In genomic region chrX:130330706-130331105, GRCh38 we compare ENCODE assay signal across 8 cellular contexts. TPM values are rescaled to one million over a fixed set of nuclear protein-coding genes. Genes with fewer than 3 reads are reported as not detected.
DNase-seq lines count a peak whose midpoint lies in the region; ATAC-seq and TF ChIP-seq lines count a peak whose summit lies in the region.

No MANE protein-coding gene starts in this region.

- 0 out of 2 replicates have a peak, but pooled peaks cover 8% of the 10 kb centered on the region for H3F3A ChIP-seq in PC-9 (ENCODE audit: insufficient read depth, low read depth)

- H3K27ac ChIP-seq in PC-9, result no peak overlapping the region
- no peak overlapping the region for H3K27ac ChIP-seq in hepatocyte

- no peaks in the 10 kb centered on the region for H3K9me2 ChIP-seq in PC-9 (ENCODE audit: insufficient read depth)
- H3K9me2 ChIP-seq in hepatocyte (replicated peaks; ENCODE audit: insufficient read depth), result no peaks in the 10 kb centered on the region

- no peak overlapping the region for H3K27ac Mint-ChIP-seq in activated naive CD8-positive, alpha-beta T cell treated with anti-CD3 and anti-CD28 coated beads, Interleukin-2, amount 50 U/mL, for 24 hours

- no peak overlapping the region for H3K4me3 Mint-ChIP-seq in activated naive CD8-positive, alpha-beta T cell treated with anti-CD3 and anti-CD28 coated beads, Interleukin-2, amount 50 U/mL, for 24 hours

- H3K4me1 ChIP-seq in PC-9 (replicated peaks; ENCODE audit: insufficient read depth) (peaks cover 14% of the 10 kb centered on the region), hepatocyte (ENCODE audit: insufficient read depth) (no peaks in the 10 kb centered on the region)

- H3K4me1 Mint-ChIP-seq in activated naive CD8-positive, alpha-beta T cell treated with anti-CD3 and anti-CD28 coated beads, Interleukin-2, amount 50 U/mL, for 24 hours, result no peaks in the 10 kb centered on the region

- H3K27me3 Mint-ChIP-seq in activated naive CD8-positive, alpha-beta T cell treated with anti-CD3 and anti-CD28 coated beads, Interleukin-2, amount 50 U/mL, for 24 hours, result peaks cover 7% of the 10 kb centered on the region

- no peaks in the 10 kb centered on the region for H3K9me3 Mint-ChIP-seq in activated naive CD8-positive, alpha-beta T cell treated with anti-CD3 and anti-CD28 coated beads, Interleukin-2, amount 50 U/mL, for 24 hours

- peak overlapping the region; percentile 76 for H3K4me2 ChIP-seq in PC-9
- H3K4me2 ChIP-seq in hepatocyte, result peak overlapping the region; percentile 54

- DNase-seq in DMS114 treated with DMSO at 0.1 percent for 48 hours (lab: John Stamatoyannopoulos, UW; ENCODE audit: unreplicated experiment), result peak; percentile 8
- DNase-seq in KG1 (lab: John Stamatoyannopoulos, UW), result peak; percentile 7
- peak; percentile 43 to 48 for DNase-seq in PC-9
- peak; percentile 21 for DNase-seq in activated naive CD8-positive, alpha-beta T cell treated with anti-CD3 and anti-CD28 coated beads, Interleukin-2, amount 50 U/mL, for 24 hours
- peak; percentile 60 for DNase-seq in hepatocyte (ENCODE audit: low spot score)
- DNase-seq in stimulated activated CD4-positive, alpha-beta T cell treated with anti-CD3 and anti-CD28 coated beads, Interleukin-15, amount 100 ng/mL, for 24 hours, result peak; percentile 47

- ATAC-seq in GM19467 (IDR thresholded peaks at IDR 0.05; ENCODE audit: unreplicated experiment) (peak; percentile 80), HG03025 (IDR thresholded peaks at IDR 0.05; ENCODE audit: low FRiP score, unreplicated experiment) (no peak)
- peak; percentile 77 for ATAC-seq in activated naive CD8-positive, alpha-beta T cell treated with anti-CD3 and anti-CD28 coated beads, Interleukin-2, amount 50 U/mL, for 24 hours

- H3K36me3 Mint-ChIP-seq in activated naive CD8-positive, alpha-beta T cell treated with anti-CD3 and anti-CD28 coated beads, Interleukin-2, amount 50 U/mL, for 24 hours (ENCODE audit: low read depth), result no peaks in the 10 kb centered on the region

- H3K27me3 ChIP-seq in PC-9 (ENCODE audit: insufficient read depth, low read depth), result no peaks in the 10 kb centered on the region
- no peaks in the 10 kb centered on the region for H3K27me3 ChIP-seq in hepatocyte

- H3K9me3 ChIP-seq in PC-9 (ENCODE audit: insufficient read depth, low read depth), result no peaks in the 10 kb centered on the region
- H3K9me3 ChIP-seq in hepatocyte (ENCODE audit: low read depth), result no peaks in the 10 kb centered on the region

- H3K79me2 ChIP-seq in PC-9 (ENCODE audit: low read depth) (no peaks in the 10 kb centered on the region), hepatocyte (no peaks in the 10 kb centered on the region)

- 38% methylated on average over 10 of the region's 10 CpGs for WGBS in hepatocyte (ENCODE audit: low lambda C conversion rate, missing lambda C conversion rate)

- POLR2A ChIA-PET in PC-9 (lab: Charles Lee; ENCODE audit: unreplicated experiment), result interaction anchor here (0.6 to 0.7 kb wide), 2 partner anchors 417 to 581 kb away, joined by 3 to 6 read pairs; no protein-coding TSS in a partner anchor

- BruUV-seq in PC-9 (replicated peaks; lab: Mats Ljungman, UMichigan), result no TSS peak

- TF ChIP-seq CTCF in PC-9 (conservative IDR thresholded peaks at IDR 0.05), result peak; percentile 77
- TF ChIP-seq CTCF in hepatocyte (IDR thresholded peaks at IDR 0.05; ENCODE audit: poor library complexity), result peak; percentile 53

- 0 out of 2 replicates have a peak overlapping the region, but pooled peaks have one; percentile 62 for H2AFZ ChIP-seq in PC-9
- no peak overlapping the region for H2AFZ ChIP-seq in hepatocyte

- H4K20me1 ChIP-seq in PC-9 (ENCODE audit: insufficient read depth), result no peaks in the 10 kb centered on the region
- no peaks in the 10 kb centered on the region for H4K20me1 ChIP-seq in hepatocyte (ENCODE audit: insufficient read depth, poor library complexity, severe bottlenecking)

- H3K36me3 ChIP-seq in PC-9 (ENCODE audit: low read depth) (no peaks in the 10 kb centered on the region), hepatocyte (replicated peaks; ENCODE audit: insufficient read depth, low read depth) (no peaks in the 10 kb centered on the region)

- intact Hi-C loops in PC-9 (cut with micrococcal nuclease; ENCODE audit: unreplicated experiment), result loop anchor here (1.0 to 2.0 kb wide), 2 partner anchors 209 to 586 kb away; no protein-coding TSS in a partner anchor

- H3K4me3 ChIP-seq in PC-9 (peak overlapping the region; percentile 36; the same call in 1 of the 2 replicates), hepatocyte (no peak overlapping the region)

- CTCF ChIA-PET in PC-9 (lab: Charles Lee), result interaction anchor here (1.6 kb wide), 1 partner anchor 586 kb away, joined by 4 read pairs; no protein-coding TSS in a partner anchor

RNA-seq across cellular contexts. Expression of gene SLC25A14, which starts 9.0 kb away (rescaled TPM):
- total RNA-seq in PC-9 (2021) (28.2 and 30.4 TPM in 2 replicates), hepatocyte (12.0 and 16.0 TPM in 2 replicates)
- 18.9 and 25.9 TPM in 2 replicates for polyA plus RNA-seq in hepatocyte

RNA-seq across cellular contexts. Expression of gene GPR119, which starts 54.8 kb away (rescaled TPM):
- not detected in 2 replicates for total RNA-seq in PC-9 (2021)
- total RNA-seq in hepatocyte, result 1.4 TPM in 1 of 2 replicates, not detected in the other
- polyA plus RNA-seq in hepatocyte, result 0.39 and 0.51 TPM in 2 replicates

Comparison
In these comparisons a context has a peak if more than half of its experiments do, and no peak if none do; other contexts are left out.
1. DNase-seq: peak in every context shown above with its lines; median percentile 60 in hepatocyte; 47 in stimulated activated CD4-positive, alpha-beta T cell treated with anti-CD3 and anti-CD28 coated beads, Interleukin-15, amount 100 ng/mL, for 24 hours; 46 in PC-9; 21 in activated naive CD8-positive, alpha-beta T cell treated with anti-CD3 and anti-CD28 coated beads, Interleukin-2, amount 50 U/mL, for 24 hours; 8 in DMS114 treated with DMSO at 0.1 percent for 48 hours; 7 in KG1.